9 cellular contexts compared by ENCODE assay signal in the genomic region with DNA sequence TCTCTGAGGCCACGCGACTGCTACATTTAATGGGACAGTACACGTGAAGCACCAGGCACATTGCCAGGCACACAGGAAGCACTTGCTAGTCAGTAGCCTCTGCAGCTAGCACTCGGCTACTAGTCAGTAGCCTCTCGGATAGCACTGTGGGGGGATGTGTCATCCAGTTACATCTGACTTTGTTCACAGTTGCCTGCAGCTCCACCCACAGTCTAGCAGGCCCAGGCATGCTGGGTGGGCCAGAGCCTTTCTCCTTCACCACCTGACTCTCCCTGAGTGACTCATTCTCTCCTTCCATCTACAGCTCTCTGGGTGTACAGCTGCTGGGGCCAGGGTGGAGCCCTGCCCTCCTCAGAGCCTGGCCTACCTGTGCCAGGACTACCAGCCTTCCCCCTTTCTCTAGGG. TPM values are rescaled to one million over a fixed set of nuclear protein-coding genes. Genes with fewer than 3 reads are reported as not detected.
A peak's percentile ranks its signal among the peaks of the same experiment; 100 is the strongest.
DNase-seq lines count a peak whose midpoint lies in the region; ATAC-seq, FAIRE-seq and TF ChIP-seq lines count a peak whose summit lies in the region.
"Had no signal": no experiment of that assay in that cellular context is flagged by ENCODE, and none has a peak within 500 bp of the region (broad histone marks: within the 10 kb centered on the region; RNA-seq: fewer than 3 reads in every experiment).

No MANE protein-coding gene starts in this region.

- peak; percentile 83 for FAIRE-seq in endothelial cell of umbilical vein (lab: Jason Lieb, UNC)
- FAIRE-seq: colon had no signal

- H3K9me1 ChIP-seq in endothelial cell of umbilical vein (replicated peaks; ENCODE audit: control insufficient read depth, extremely low read depth, insufficient read depth, low read length), result no peaks in the 10 kb centered on the region

- no peak for TF ChIP-seq CTCF in GM13977 (IDR thresholded peaks at IDR 0.05; ENCODE audit: extremely low read depth, insufficient read depth, missing control alignments)
- TF ChIP-seq CTCF in endothelial cell of umbilical vein (IDR thresholded peaks at IDR 0.05; ENCODE audit: extremely low read depth in 1 of 2, insufficient read depth in 1 of 2, low read depth in 1 of 2, low read length in 2 of 2), result no peak

- no peak overlapping the region for H3K27ac ChIP-seq in endothelial cell of umbilical vein (ENCODE audit: insufficient read depth, low read depth, low read length)

- peaks cover 3% of the 10 kb centered on the region for H3K4me1 ChIP-seq in endothelial cell of umbilical vein (ENCODE audit: control insufficient read depth, extremely low read depth, insufficient read depth, low read length)

- H3K4me2 ChIP-seq in endothelial cell of umbilical vein (ENCODE audit: insufficient read depth, low read length), result no peak overlapping the region

- ATAC-seq in GM21619 (IDR thresholded peaks at IDR 0.05; ENCODE audit: unreplicated experiment), result no peak

- H3K27me3 ChIP-seq in endothelial cell of umbilical vein (ENCODE audit: control insufficient read depth in 2 of 2, insufficient read depth in 2 of 2, low read length in 2 of 2), result no peaks in the 10 kb centered on the region

- H4K20me1 ChIP-seq in endothelial cell of umbilical vein (replicated peaks; ENCODE audit: control insufficient read depth, extremely low read depth, insufficient read depth, low read length), result no peaks in the 10 kb centered on the region

- H2AFZ ChIP-seq in endothelial cell of umbilical vein (ENCODE audit: low read depth, low read length), result no peak overlapping the region

- CTCF ChIA-PET in endothelial cell of umbilical vein (lab: Charles Lee), result interaction anchor here (0.8 to 1.9 kb wide), 5 partner anchors 9 to 355 kb away, joined by 3 to 6 read pairs (median 3); a partner anchor contains a TSS

- POLR2A ChIA-PET in endothelial cell of umbilical vein (lab: Charles Lee), result no interaction called here

- no peak overlapping the region for H3K4me3 ChIP-seq in endothelial cell of umbilical vein (replicated peaks in 1 of 3; ENCODE audit: insufficient read depth in 1 of 3, low read depth in 1 of 3, low read length in 3 of 3)

- peak; percentile 90 for DNase-seq in 8988T
- DNase-seq in GM13977 (ENCODE audit: low spot score), result peak; percentile 85
- peak; percentile 93 for DNase-seq in LHCN-M2 (ENCODE audit: low read depth)
- DNase-seq in SW480 (ENCODE audit: low spot score), result peak; percentile 96
- DNase-seq in endothelial cell of umbilical vein (ENCODE audit: low read depth, low spot score), result peak; percentile 89
- DNase-seq in pulmonary artery endothelial cell (ENCODE audit: low read depth, low spot score), result peak; percentile 55
- DNase-seq in CD1c-positive myeloid dendritic cell (ENCODE audit: extremely low spot score), result no peak

- no peak overlapping the region for H3K9ac ChIP-seq in endothelial cell of umbilical vein (replicated peaks; ENCODE audit: extremely low read depth, insufficient read depth, low read length)

- peaks cover 3 to 51% of the 10 kb centered on the region in 2 experiments for H3K36me3 ChIP-seq in endothelial cell of umbilical vein (ENCODE audit: control insufficient read depth in 2 of 2, extremely low read depth in 1 of 2, insufficient read depth in 2 of 2, low read length in 2 of 2)

- BruUV-seq in endothelial cell of umbilical vein (replicated peaks; lab: Mats Ljungman, UMichigan), result no TSS peak

- H3K79me2 ChIP-seq in endothelial cell of umbilical vein (ENCODE audit: control insufficient read depth, insufficient read depth, low read length), result no peaks in the 10 kb centered on the region

- intact Hi-C loops in endothelial cell of umbilical vein (cut with micrococcal nuclease), result loop anchor here (2.0 to 5.0 kb wide), 2 partner anchors 45 to 50 kb away; a partner anchor contains a TSS

- dilution Hi-C loops in endothelial cell of umbilical vein (cut with MboI; ENCODE audit: extremely low pct_ligation_motif_present, low sequenced_read_pairs), result no loop called here

- no peaks in the 10 kb centered on the region for H3K9me3 ChIP-seq in endothelial cell of umbilical vein (replicated peaks; ENCODE audit: control insufficient read depth, insufficient read depth, low read length)

- no peak for TF ChIP-seq POLR2A in endothelial cell of umbilical vein (IDR thresholded peaks at IDR 0.05; ENCODE audit: low read depth, low read length)

- in situ Hi-C loops in GM13977 (cut with MboI; ENCODE audit: low pct_unique_long_range_greater_than_20kb, low sequenced_read_pairs, unreplicated experiment), result no loop called here

TF ChIP-seq in endothelial cell of umbilical vein, 7 proteins besides CTCF, POLR2A, EP300 and RAD21:
- TF ChIP-seq EZH2 (IDR thresholded peaks at IDR 0.05; ENCODE audit: borderline replicate concordance, low read depth, low read length, severe bottlenecking), result no peak
- TF ChIP-seq JUN (IDR thresholded peaks at IDR 0.05; ENCODE audit: borderline replicate concordance, insufficient read depth, insufficient read length, low read depth), result peak; percentile 50
- TF ChIP-seq POLR2AphosphoS5 (IDR thresholded peaks at IDR 0.05; ENCODE audit: insufficient read depth, low read depth, low read length), result no peak
- TF ChIP-seq GATA2 (IDR thresholded peaks at IDR 0.05; ENCODE audit: insufficient read depth, insufficient read length, low read depth, low read length), result no peak
- TF ChIP-seq FOS (IDR thresholded peaks at IDR 0.05; ENCODE audit: borderline replicate concordance, insufficient read depth, low read length), result peak; percentile 53

RNA-seq across cellular contexts. Expression of a gene that starts 51.5 kb away (rescaled TPM):
- total RNA-seq in LHCN-M2 (2014; rRNA removed), result 12.8 and 13.7 TPM in 2 replicates
- polyA plus RNA-seq in LHCN-M2 (2012), result 46.3 TPM
- 271 and 338 TPM in 2 replicates for total RNA-seq in endothelial cell of umbilical vein
- polyA plus RNA-seq in endothelial cell of umbilical vein, result 217 and 267 TPM in 2 replicates
- polyA plus RNA-seq in endothelial cell of umbilical vein (2011; cell fraction: cytosol; rRNA removed), result 228 and 234 TPM in 2 replicates
- polyA plus RNA-seq in endothelial cell of umbilical vein (2011; cell fraction: nucleus; rRNA removed), result 315 and 338 TPM in 2 replicates
- 215 and 240 TPM in 2 replicates for polyA plus RNA-seq in endothelial cell of umbilical vein (2012)
- polyA minus RNA-seq in endothelial cell of umbilical vein, result 650 and 729 TPM in 2 replicates
- polyA minus RNA-seq in endothelial cell of umbilical vein (2011; cell fraction: cytosol; rRNA and poly(A)+ RNA removed), result 57.9 TPM
- 193 and 276 TPM in 2 replicates for polyA minus RNA-seq in endothelial cell of umbilical vein (2011; cell fraction: nucleus; rRNA and poly(A)+ RNA removed)
- total RNA-seq in pulmonary artery endothelial cell, result 152 and 171 TPM in 2 replicates

Comparison
In these comparisons a context has a peak if more than half of its experiments do, and no peak if none do; other contexts are left out.
1. RNA of a gene that starts 51.5 kb away (total RNA-seq): 271 to 338 TPM in endothelial cell of umbilical vein and 152 to 171 TPM in pulmonary artery endothelial cell; 12.8 to 13.7 TPM in LHCN-M2; every median in the first group is over 10 times any median in the second.